8 cellular contexts compared by ENCODE assay signal in the genomic region with DNA sequence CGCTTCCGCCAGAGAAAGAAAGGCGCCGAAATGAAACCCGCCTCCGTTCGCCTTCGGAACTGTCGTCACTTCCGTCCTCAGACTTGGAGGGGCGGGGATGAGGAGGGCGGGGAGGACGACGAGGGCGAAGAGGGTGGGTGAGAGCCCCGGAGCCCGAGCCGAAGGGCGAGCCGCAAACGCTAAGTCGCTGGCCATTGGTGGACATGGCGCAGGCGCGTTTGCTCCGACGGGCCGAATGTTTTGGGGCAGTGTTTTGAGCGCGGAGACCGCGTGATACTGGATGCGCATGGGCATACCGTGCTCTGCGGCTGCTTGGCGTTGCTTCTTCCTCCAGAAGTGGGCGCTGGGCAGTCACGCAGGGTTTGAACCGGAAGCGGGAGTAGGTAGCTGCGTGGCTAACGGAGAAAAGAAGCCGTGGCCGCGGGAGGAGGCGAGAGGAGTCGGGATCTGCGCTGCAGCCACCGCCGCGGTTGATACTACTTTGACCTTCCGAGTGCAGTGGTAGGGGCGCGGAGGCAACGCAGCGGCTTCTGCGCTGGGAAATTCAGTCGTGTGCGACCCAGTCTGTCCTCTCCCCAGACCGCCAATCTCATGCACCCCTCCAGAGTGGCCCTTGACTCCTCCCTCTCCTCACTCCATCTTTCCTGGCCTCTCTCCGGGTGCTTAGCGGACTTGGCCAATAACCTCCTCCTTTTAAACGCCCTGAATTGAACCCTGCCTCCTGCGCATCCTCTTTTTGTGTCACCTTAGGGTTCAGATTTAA. TPM values are rescaled to one million over a fixed set of nuclear protein-coding genes. Genes with fewer than 3 reads are reported as not detected.
DNase-seq lines count a peak whose midpoint lies in the region; ATAC-seq, FAIRE-seq and TF ChIP-seq lines count a peak whose summit lies in the region.

A gene with protein sequence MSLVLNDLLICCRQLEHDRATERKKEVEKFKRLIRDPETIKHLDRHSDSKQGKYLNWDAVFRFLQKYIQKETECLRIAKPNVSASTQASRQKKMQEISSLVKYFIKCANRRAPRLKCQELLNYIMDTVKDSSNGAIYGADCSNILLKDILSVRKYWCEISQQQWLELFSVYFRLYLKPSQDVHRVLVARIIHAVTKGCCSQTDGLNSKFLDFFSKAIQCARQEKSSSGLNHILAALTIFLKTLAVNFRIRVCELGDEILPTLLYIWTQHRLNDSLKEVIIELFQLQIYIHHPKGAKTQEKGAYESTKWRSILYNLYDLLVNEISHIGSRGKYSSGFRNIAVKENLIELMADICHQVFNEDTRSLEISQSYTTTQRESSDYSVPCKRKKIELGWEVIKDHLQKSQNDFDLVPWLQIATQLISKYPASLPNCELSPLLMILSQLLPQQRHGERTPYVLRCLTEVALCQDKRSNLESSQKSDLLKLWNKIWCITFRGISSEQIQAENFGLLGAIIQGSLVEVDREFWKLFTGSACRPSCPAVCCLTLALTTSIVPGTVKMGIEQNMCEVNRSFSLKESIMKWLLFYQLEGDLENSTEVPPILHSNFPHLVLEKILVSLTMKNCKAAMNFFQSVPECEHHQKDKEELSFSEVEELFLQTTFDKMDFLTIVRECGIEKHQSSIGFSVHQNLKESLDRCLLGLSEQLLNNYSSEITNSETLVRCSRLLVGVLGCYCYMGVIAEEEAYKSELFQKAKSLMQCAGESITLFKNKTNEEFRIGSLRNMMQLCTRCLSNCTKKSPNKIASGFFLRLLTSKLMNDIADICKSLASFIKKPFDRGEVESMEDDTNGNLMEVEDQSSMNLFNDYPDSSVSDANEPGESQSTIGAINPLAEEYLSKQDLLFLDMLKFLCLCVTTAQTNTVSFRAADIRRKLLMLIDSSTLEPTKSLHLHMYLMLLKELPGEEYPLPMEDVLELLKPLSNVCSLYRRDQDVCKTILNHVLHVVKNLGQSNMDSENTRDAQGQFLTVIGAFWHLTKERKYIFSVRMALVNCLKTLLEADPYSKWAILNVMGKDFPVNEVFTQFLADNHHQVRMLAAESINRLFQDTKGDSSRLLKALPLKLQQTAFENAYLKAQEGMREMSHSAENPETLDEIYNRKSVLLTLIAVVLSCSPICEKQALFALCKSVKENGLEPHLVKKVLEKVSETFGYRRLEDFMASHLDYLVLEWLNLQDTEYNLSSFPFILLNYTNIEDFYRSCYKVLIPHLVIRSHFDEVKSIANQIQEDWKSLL (N-terminal part only) (plus strand): TSS at position 382 of the 763 bp plus-strand sequence. CDS start 4,558 bp downstream, outside the sequence.

- peaks cover 7% of the 10 kb centered on the region for H3K4me1 ChIP-seq in urinary bladder (ENCODE audit: insufficient read depth)

- H3K36me3 ChIP-seq in urinary bladder (ENCODE audit: insufficient read depth): no peaks in the 10 kb centered on the region

- peak; percentile 99 for FAIRE-seq in GM12891 (lab: Jason Lieb, UNC)

- no peaks in the 10 kb centered on the region for H3K27me3 Mint-ChIP-seq in progenitor cell of endocrine pancreas

- H3K4me3 ChIP-seq in urinary bladder (ENCODE audit: low read depth, low read length): peak within 1 kb of the TSS; percentile 73

- under 1% methylated on average over 64 of the region's 64 CpGs for WGBS in urinary bladder

- H3K36me3 Mint-ChIP-seq in progenitor cell of endocrine pancreas (ENCODE audit: insufficient read depth): peaks cover 3% of the 10 kb centered on the region

- peaks cover 31% of the 10 kb centered on the region for H3K4me1 Mint-ChIP-seq in progenitor cell of endocrine pancreas (ENCODE audit: low read depth)

- peak; percentile 81 for TF ChIP-seq CTCF in progenitor cell of endocrine pancreas (IDR thresholded peaks at IDR 0.05; ENCODE audit: unreplicated experiment)

- peak within 1 kb of the TSS; percentile 93 for H3K27ac ChIP-seq in urinary bladder (ENCODE audit: low read depth)

- intact Hi-C loops in left cardiac atrium (cut with DNase I): loop anchor here (2.0 to 10.0 kb wide), 3 partner anchors 106 to 432 kb away; no protein-coding TSS in a partner anchor

- H3K9me3 Mint-ChIP-seq in progenitor cell of endocrine pancreas (ENCODE audit: low read depth): no peaks in the 10 kb centered on the region

- H3K4me3 Mint-ChIP-seq in progenitor cell of endocrine pancreas (ENCODE audit: low read depth): no peak within 1 kb of the TSS

- H3K27ac Mint-ChIP-seq in progenitor cell of endocrine pancreas: no peak within 1 kb of the TSS

- ATAC-seq in HG02840 (IDR thresholded peaks at IDR 0.05; ENCODE audit: low FRiP score, unreplicated experiment) (peak; percentile 81), left cardiac atrium (peak; percentile 97 to 98)

- peak; percentile 80; the same call in 1 of the 2 replicates for TF ChIP-seq POLR2A in GM12891 (IDR thresholded peaks at IDR 0.05; ENCODE audit: low read depth, low read length)

- DNase-seq in GM12891 (ENCODE audit: insufficient read length, low spot score): peak; percentile 57
- DNase-seq in NCI-H1436 (lab: John Stamatoyannopoulos, UW): peak; percentile 98
- peak; percentile 98 for DNase-seq in T follicular helper cell (ENCODE audit: low read depth)
- DNase-seq in amniotic epithelial cell (ENCODE audit: low read depth): peak; percentile 99
- DNase-seq in left cardiac atrium: peak; percentile 100
- peak; percentile 98 for DNase-seq in progenitor cell of endocrine pancreas (ENCODE audit: low spot score, unreplicated experiment)

TF ChIP-seq in GM12891, 5 proteins besides CTCF, POLR2A, EP300 and RAD21:
- TF ChIP-seq PAX5 (IDR thresholded peaks at IDR 0.05; ENCODE audit: insufficient read depth, low read length, severe bottlenecking): peak; percentile 9
- peak; percentile 73; the same call in 1 of the 2 replicates for TF ChIP-seq TAF1 (IDR thresholded peaks at IDR 0.05; ENCODE audit: low read depth, low read length)
- peak; percentile 34; the same call in 1 of the 2 replicates for TF ChIP-seq SPI1 (IDR thresholded peaks at IDR 0.05; ENCODE audit: low read depth, low read length)
- TF ChIP-seq POU2F2 (IDR thresholded peaks at IDR 0.05; ENCODE audit: low read depth, low read length): no peak
- TF ChIP-seq POLR2AphosphoS5 (IDR thresholded peaks at IDR 0.05; ENCODE audit: low read depth, low read length): peak; percentile 74; the same call in 1 of the 2 replicates

RNA-seq across cellular contexts. Expression of the gene that starts here (rescaled TPM):
- 25.7 TPM for polyA plus RNA-seq in GM12891 (2012; ENCODE audit: low read depth, missing spikeins)
- 10 to 100 TPM; 40.8 to 43.0 TPM for total RNA-seq in left cardiac atrium
- total RNA-seq in progenitor cell of endocrine pancreas: 79.2 and 79.5 TPM in 2 replicates
- total RNA-seq in urinary bladder: 267 TPM
- 23.7 TPM for polyA plus RNA-seq in urinary bladder

Comparison
In these comparisons a context has a peak if more than half of its experiments do, and no peak if none do; other contexts are left out.
1. Peak in every context shown above with its lines: DNase-seq, ATAC-seq, H3K4me3 ChIP-seq and H3K27ac ChIP-seq.